ENCODE assay signal across 8 cellular contexts in genomic region chr14:24212924-24213865, GRCh38. TPM values are rescaled to one million over a fixed set of nuclear protein-coding genes. Genes with fewer than 3 reads are reported as not detected.
DNase-seq lines count a peak whose midpoint lies in the region; ATAC-seq and TF ChIP-seq lines count a peak whose summit lies in the region.

CHMP4A (minus strand) TSS chr14:24213488; CDS start chr14:24213439, 49 bp downstream.

- peak; percentile 90 to 94 for ATAC-seq in natural killer cell treated with Interleukin-12 subunit alpha and Interleukin-12 subunit beta and Interleukin-15 and Interleukin-18, amount 100 ng/mL, for 72 hours
- ATAC-seq in stimulated activated naive CD8-positive, alpha-beta T cell treated with anti-CD3 and anti-CD28 coated beads, Interleukin-15, Interleukin-2, amounts not matched to agents 100 U/mL and 50 U/mL, for 24 hours = peak; percentile 92

- H3K27me3 Mint-ChIP-seq in natural killer cell treated with Interleukin-12 subunit alpha and Interleukin-12 subunit beta and Interleukin-15 and Interleukin-18, amount 100 ng/mL, for 72 hours = no peaks in the 10 kb centered on the region

- H3K36me3 ChIP-seq in H7 (replicated peaks; ENCODE audit: control insufficient read depth, insufficient read depth, low read length) = peaks cover 17% of the 10 kb centered on the region

- peaks cover 16% of the 10 kb centered on the region for H3K36me3 Mint-ChIP-seq in natural killer cell treated with Interleukin-12 subunit alpha and Interleukin-12 subunit beta and Interleukin-15 and Interleukin-18, amount 100 ng/mL, for 72 hours

- H3K9me3 Mint-ChIP-seq in natural killer cell treated with Interleukin-12 subunit alpha and Interleukin-12 subunit beta and Interleukin-15 and Interleukin-18, amount 100 ng/mL, for 72 hours = no peaks in the 10 kb centered on the region

- peak within 1 kb of the TSS; percentile 90 for H3K4me3 ChIP-seq in H7 (ENCODE audit: insufficient read depth, low read depth, low read length)
- peak within 1 kb of the TSS; percentile 64 for H3K4me3 ChIP-seq in fibroblast of pulmonary artery (replicated peaks; ENCODE audit: low read depth, low read length)

- peak within 1 kb of the TSS; percentile 97 to 99 for H3K27ac Mint-ChIP-seq in natural killer cell treated with Interleukin-12 subunit alpha and Interleukin-12 subunit beta and Interleukin-15 and Interleukin-18, amount 100 ng/mL, for 72 hours

- no peaks in the 10 kb centered on the region for H3K27me3 ChIP-seq in H7 (ENCODE audit: control insufficient read depth, insufficient read depth, low read length)

- peaks cover 41 to 49% of the 10 kb centered on the region in 2 donors for H3K4me1 Mint-ChIP-seq in natural killer cell treated with Interleukin-12 subunit alpha and Interleukin-12 subunit beta and Interleukin-15 and Interleukin-18, amount 100 ng/mL, for 72 hours (ENCODE audit: low read depth in 2 of 2)

- peak within 1 kb of the TSS; percentile 98 for H3K4me3 Mint-ChIP-seq in natural killer cell treated with Interleukin-12 subunit alpha and Interleukin-12 subunit beta and Interleukin-15 and Interleukin-18, amount 100 ng/mL, for 72 hours

- DNase-seq in ELF-1 (ENCODE audit: low read depth, low spot score) (peak; percentile 99), H7 (peak; percentile 98), M059J (ENCODE audit: low read depth) (peak; percentile 98), SHP77 (lab: John Stamatoyannopoulos, UW) (peak; percentile 98 to 99), fibroblast of pulmonary artery (ENCODE audit: low read depth) (peak; percentile 99)
- DNase-seq in activated effector memory CD4-positive, alpha-beta T cell treated with Interleukin-2 at 50 U/mL for 16 hours = peak; percentile 93
- DNase-seq in natural killer cell treated with Interleukin-12 subunit alpha and Interleukin-12 subunit beta and Interleukin-15 and Interleukin-18, amount 100 ng/mL, for 72 hours (ENCODE audit: low spot score) = peak; percentile 99
- peak; percentile 97 for DNase-seq in stimulated activated naive CD8-positive, alpha-beta T cell treated with anti-CD3 and anti-CD28 coated beads, Interleukin-15, Interleukin-2, amounts not matched to agents 100 U/mL and 50 U/mL, for 24 hours

- peak; percentile 9 for TF ChIP-seq CTCF in fibroblast of pulmonary artery (IDR thresholded peaks at IDR 0.05; ENCODE audit: low read length, missing control alignments)

RNA-seq across cellular contexts. Expression of gene CHMP4A, which starts in this region (rescaled TPM):
- total RNA-seq in H7 (2014; rRNA removed; shearing (Covaris generic)) = 17.6 and 20.8 TPM in 2 replicates
- total RNA-seq in M059J (2014; rRNA removed; shearing (Covaris generic)) = 36.5 and 44.8 TPM in 2 replicates
- 10 to 100 TPM; 66.2 to 95.0 TPM for total RNA-seq in natural killer cell treated with Interleukin-12 subunit alpha and Interleukin-12 subunit beta and Interleukin-15 and Interleukin-18, amount 100 ng/mL, for 72 hours

Comparison
In these comparisons a context has a peak if more than half of its experiments do, and no peak if none do; other contexts are left out.
1. Peak in every context shown above with its lines: DNase-seq, ATAC-seq and H3K4me3 ChIP-seq.